12 cellular contexts compared by ENCODE assay signal in the genomic region with DNA sequence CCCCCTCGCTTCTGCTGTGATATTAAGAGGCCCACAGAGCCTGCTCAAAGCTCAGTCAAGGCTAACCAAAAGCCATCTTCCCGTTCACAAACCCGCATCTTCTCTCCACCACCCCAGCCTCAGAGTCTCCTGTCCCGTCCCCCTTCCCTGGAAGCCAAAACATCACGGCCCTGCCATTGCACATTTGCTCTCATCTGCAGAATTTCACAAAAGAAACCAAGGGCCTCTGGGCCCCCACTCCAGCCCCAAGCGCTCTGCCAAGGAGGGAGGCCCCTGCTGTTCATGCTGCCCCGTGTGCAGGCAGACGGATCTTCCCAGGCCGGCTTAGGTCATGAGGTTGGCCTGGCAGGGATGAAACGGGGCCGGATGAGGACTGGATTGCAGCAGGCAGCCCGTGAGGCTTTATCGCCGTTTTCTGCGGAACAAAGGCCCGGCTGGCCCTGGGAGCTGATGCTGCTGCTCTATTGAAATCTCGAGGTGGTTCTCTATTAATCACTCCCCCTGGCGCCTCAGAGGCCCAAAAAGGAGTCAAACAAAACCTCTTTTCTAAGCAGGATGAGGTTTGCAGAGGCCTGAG. TPM values are rescaled to one million over a fixed set of nuclear protein-coding genes. Genes with fewer than 3 reads are reported as not detected.
DNase-seq lines count a peak whose midpoint lies in the region; ATAC-seq and TF ChIP-seq lines count a peak whose summit lies in the region.
"Had no signal": no experiment of that assay in that cellular context is flagged by ENCODE, and none has a peak within 500 bp of the region (broad histone marks: within the 10 kb centered on the region; RNA-seq: fewer than 3 reads in every experiment).

No MANE protein-coding gene starts in this region.

- H3K36me3 ChIP-seq in HUES64 (ENCODE audit: insufficient read depth, low read length): no peaks in the 10 kb centered on the region
- H3K36me3 ChIP-seq in esophagus muscularis mucosa: no peaks in the 10 kb centered on the region

- H3K9me3 ChIP-seq in HUES64 (ENCODE audit: insufficient read depth, low read depth, low read length) (no peaks in the 10 kb centered on the region), esophagus muscularis mucosa (no peaks in the 10 kb centered on the region)

- H3K4me1 ChIP-seq in HUES64 (ENCODE audit: insufficient read depth, low read length): peaks cover 11% of the 10 kb centered on the region; the same call in 1 of the 2 replicates
- H3K4me1 ChIP-seq in esophagus muscularis mucosa: peaks cover 7 to 11% (median 11%) of the 10 kb centered on the region in 4 donors

- H3K27ac ChIP-seq in HUES64 (ENCODE audit: low read depth, low read length): peak overlapping the region; percentile 59; the same call in 1 of the 2 replicates
- peak overlapping the region; percentile 33 to 68 (median 61) for H3K27ac ChIP-seq in esophagus muscularis mucosa (replicated peaks in 1 of 4)
- H3K27ac ChIP-seq in substantia nigra (ENCODE audit: low read depth, low read length, poor library complexity, severe bottlenecking): peak overlapping the region; percentile 47

- TF ChIP-seq POLR2A in esophagus muscularis mucosa (IDR thresholded peaks at IDR 0.05; ENCODE audit: low read depth): no peak

- no peak for ATAC-seq in HG02610 (IDR thresholded peaks at IDR 0.05; ENCODE audit: unreplicated experiment)
- ATAC-seq in HG03521 (IDR thresholded peaks at IDR 0.05; ENCODE audit: unreplicated experiment): no peak
- ATAC-seq in HG03439 (IDR thresholded peaks at IDR 0.05; ENCODE audit: unreplicated experiment): no peak
- ATAC-seq: K562; stimulated activated naive CD8-positive, alpha-beta T cell treated with anti-CD3 and anti-CD28 coated beads, Interleukin-15, Interleukin-2, amounts not matched to agents 100 U/mL and 50 U/mL, for 24 hours had no signal

- no peak for TF ChIP-seq CTCF in esophagus muscularis mucosa (IDR thresholded peaks at IDR 0.05)

- H3K4me3 ChIP-seq in HUES64 (ENCODE audit: low read length) (no peak overlapping the region), esophagus muscularis mucosa (no peak overlapping the region)
- H3K4me3 ChIP-seq: K562 had no signal

- peak overlapping the region; percentile 53; the same call in 1 of the 2 replicates for H3K9ac ChIP-seq in HUES64 (ENCODE audit: low read depth, low read length)

- no peaks in the 10 kb centered on the region for H3K27me3 ChIP-seq in HUES64 (ENCODE audit: insufficient read depth, low read length)
- no peaks in the 10 kb centered on the region for H3K27me3 ChIP-seq in esophagus muscularis mucosa

- TF ChIP-seq EP300 in esophagus muscularis mucosa (IDR thresholded peaks at IDR 0.05): no peak

- WGBS in HUES64: 68% methylated on average over 18 of the region's 18 CpGs
- 59% methylated on average over 9 of the region's 18 CpGs for WGBS in esophagus muscularis mucosa

- no peak for DNase-seq in esophagus muscularis mucosa (ENCODE audit: extremely low spot score)
- peak; percentile 66 for DNase-seq in medulla oblongata (ENCODE audit: extremely low spot score)
- DNase-seq in substantia nigra (lab: John Stamatoyannopoulos, UW): peak in 32 of 49 donors; percentile 5 to 62 (median 28)
- no peak for DNase-seq in HUDEP-2 (lab: John Stamatoyannopoulos, UW; ENCODE audit: unreplicated experiment in 76 of 76)
- DNase-seq: activated T-cell treated with anti-CD3 and anti-CD28 coated beads for 4 hours; DMS79; stimulated activated naive CD8-positive, alpha-beta T cell treated with anti-CD3 and anti-CD28 coated beads, Interleukin-15, Interleukin-2, amounts not matched to agents 100 U/mL and 50 U/mL, for 24 hours had no signal

- intact Hi-C loops in esophagus muscularis mucosa (cut with DNase I): no loop called here

RNA-seq across cellular contexts. Expression of a gene that starts 31.5 kb away (rescaled TPM):
- polyA plus RNA-seq in HUES64 (2013, experiment 1 of 2): 4.2 TPM
- polyA plus RNA-seq in HUES64 (2013, experiment 2 of 2): 5.6 TPM
- total RNA-seq in esophagus muscularis mucosa: 10 to 100 TPM; 23.4 to 46.1 (median 36.3) TPM

Comparison
In these comparisons a context has a peak if more than half of its experiments do, and no peak if none do; other contexts are left out.
1. DNase-seq: peak in medulla oblongata (single experiment) and substantia nigra (32 of 49); none in esophagus muscularis mucosa (single experiment) and HUDEP-2 (0 of 76).
2. Peak in every context shown above with its lines, with median percentiles within 50 percentile points of each other: H3K27ac ChIP-seq.